13 cellular contexts compared by ENCODE assay signal in genomic region chr21:15755125-15755524, GRCh38.
"Had no signal": no experiment of that assay in that cellular context is flagged by ENCODE, and none has a peak within 500 bp of the region (broad histone marks: within the 10 kb centered on the region; RNA-seq: fewer than 3 reads in every experiment).

No MANE protein-coding gene starts in this region.

- H3K9me3 ChIP-seq: tibial nerve had no signal

- H3K27ac ChIP-seq: lower lobe of right lung, tibial nerve had no signal

- H3K4me3 ChIP-seq: hepatocyte, lower lobe of right lung, tibial nerve had no signal

- DNase-seq: activated CD4-positive, alpha-beta T cell treated with anti-CD3 and anti-CD28 coated beads, Interleukin-2, amount 50 U/mL, for 1 hour; activated CD4-positive, CD25-positive, alpha-beta regulatory T cell; aorta; lower lobe of right lung; midbrain; right cardiac atrium; stimulated activated CD4-positive, alpha-beta T cell treated with anti-CD3 and anti-CD28 coated beads, Interleukin-2, amount 100 ng/mL, for 24 hours; stimulated activated naive B cell treated with anti-CD40 and anti-IgM and Interleukin-4, amounts not matched to agents 10 μg/mL and 1 μg/mL and 100 μg/mL, for 72 hours; T-helper 2 cell had no signal

- H3K27me3 ChIP-seq: hepatocyte, tibial nerve had no signal

- H2AFZ ChIP-seq: hepatocyte had no signal

- H3K36me3 ChIP-seq: lower lobe of right lung, tibial nerve had no signal

- H3K27me3 Mint-ChIP-seq: stimulated activated naive B cell treated with anti-CD40 and anti-IgM and Interleukin-4, amounts not matched to agents 10 μg/mL and 1 μg/mL and 100 μg/mL, for 72 hours had no signal

- FAIRE-seq: TTC549 had no signal

- ATAC-seq: activated naive CD4-positive, alpha-beta T cell treated with anti-CD3 and anti-CD28 coated beads, Interleukin-2, amount 50 U/mL, for 72 hours had no signal

- H3K27ac Mint-ChIP-seq: stimulated activated naive B cell treated with anti-CD40 and anti-IgM and Interleukin-4, amounts not matched to agents 10 μg/mL and 1 μg/mL and 100 μg/mL, for 72 hours had no signal
